Comparison of ENCODE assay signal across 9 cellular contexts in the genomic region with DNA sequence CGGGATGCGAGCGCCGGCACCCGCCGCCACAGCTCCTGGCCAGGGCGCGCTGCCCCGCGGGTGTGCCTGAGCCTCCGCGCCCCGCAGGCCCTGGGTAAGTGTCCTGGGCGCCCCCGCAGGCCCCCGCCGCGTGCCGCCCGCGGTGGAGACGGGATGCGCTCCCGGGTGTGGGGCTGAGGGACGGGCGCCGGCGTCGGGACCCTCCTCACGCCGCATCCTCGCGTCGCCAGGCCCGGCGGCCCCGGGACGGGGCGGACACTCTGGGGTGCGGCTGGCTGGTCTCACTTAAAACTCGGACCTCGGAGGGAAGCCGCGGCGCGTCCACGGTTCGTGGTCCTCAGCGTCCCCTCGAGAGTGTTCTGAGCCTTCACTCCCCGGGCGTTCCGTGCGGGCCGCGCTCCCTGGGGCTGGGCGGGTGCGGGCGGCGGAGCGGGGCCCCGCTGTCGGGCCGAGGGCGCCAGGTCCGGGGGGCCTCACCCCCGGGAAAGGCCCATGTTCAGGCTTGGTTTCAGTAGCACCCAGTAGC. TPM values are rescaled to one million over a fixed set of nuclear protein-coding genes. Genes with fewer than 3 reads are reported as not detected.
DNase-seq lines count a peak whose midpoint lies in the region; ATAC-seq, FAIRE-seq and TF ChIP-seq lines count a peak whose summit lies in the region.
"Had no signal": no experiment of that assay in that cellular context is flagged by ENCODE, and none has a peak within 500 bp of the region (broad histone marks: within the 10 kb centered on the region; RNA-seq: fewer than 3 reads in every experiment).

No MANE protein-coding gene starts in this region.

- H3K4me3 ChIP-seq in GM12864 (ENCODE audit: low read depth, low read length): peak overlapping the region; percentile 78
- peak overlapping the region; percentile 75 for H3K4me3 ChIP-seq in GM23338
- H3K4me3 ChIP-seq in lower lobe of right lung: peak overlapping the region; percentile 68

- H2AFZ ChIP-seq in GM23338: peak overlapping the region; percentile 91

- CTCF ChIA-PET in activated CD4-positive, alpha-beta memory T cell treated with anti-CD3 and anti-CD28 coated beads, Interleukin-2, amount 10 ng/mL, durations not matched to agents 7 days and 5 days (lab: Charles Lee): interaction anchor here (1.0 to 1.7 kb wide), 3 partner anchors 9 to 42 kb away, joined by 4 to 6 read pairs (median 4); no protein-coding TSS in a partner anchor

- H3K27ac Mint-ChIP-seq in GM23338: no peak overlapping the region
- H3K27ac Mint-ChIP-seq in activated CD4-positive, alpha-beta memory T cell treated with anti-CD3 and anti-CD28 coated beads, Interleukin-2, amount 10 ng/mL, durations not matched to agents 7 days and 5 days: no peak overlapping the region
- H3K27ac Mint-ChIP-seq: nephron had no signal

- intact Hi-C loops in lower lobe of right lung (cut with DNase I): no loop called here

- H3K4me1 Mint-ChIP-seq in GM23338: peaks cover 10% of the 10 kb centered on the region
- H3K4me1 Mint-ChIP-seq in activated CD4-positive, alpha-beta memory T cell treated with anti-CD3 and anti-CD28 coated beads, Interleukin-2, amount 10 ng/mL, durations not matched to agents 7 days and 5 days: peaks cover 30% of the 10 kb centered on the region
- H3K4me1 Mint-ChIP-seq: nephron had no signal

- no peaks in the 10 kb centered on the region for H3K36me3 Mint-ChIP-seq in GM23338 (ENCODE audit: low read depth)
- H3K36me3 Mint-ChIP-seq in activated CD4-positive, alpha-beta memory T cell treated with anti-CD3 and anti-CD28 coated beads, Interleukin-2, amount 10 ng/mL, durations not matched to agents 7 days and 5 days (ENCODE audit: low read depth): peaks cover 23% of the 10 kb centered on the region

- peaks cover 7% of the 10 kb centered on the region; the same call in 1 of the 2 replicates for H3F3A ChIP-seq in GM23338 (replicated peaks; ENCODE audit: low read depth)

- no peaks in the 10 kb centered on the region for H3K79me2 ChIP-seq in GM23338 (replicated peaks; ENCODE audit: insufficient read depth)

- no peak for FAIRE-seq in RCC 7860 (lab: Jason Lieb, UNC)

- peak overlapping the region; percentile 95 for H3K4me2 ChIP-seq in GM23338

- peaks cover 5% of the 10 kb centered on the region; the same call in 1 of the 2 replicates for H4K20me1 ChIP-seq in GM23338 (replicated peaks; ENCODE audit: insufficient read depth)

- H3K27me3 Mint-ChIP-seq in GM23338 (ENCODE audit: insufficient read depth, low read depth, poor library complexity): peaks cover 53% of the 10 kb centered on the region
- H3K27me3 Mint-ChIP-seq in activated CD4-positive, alpha-beta memory T cell treated with anti-CD3 and anti-CD28 coated beads, Interleukin-2, amount 10 ng/mL, durations not matched to agents 7 days and 5 days: peaks cover 18% of the 10 kb centered on the region

- peaks cover 4% of the 10 kb centered on the region; the same call in 1 of the 3 replicates for H3K9me3 Mint-ChIP-seq in GM23338
- H3K9me3 Mint-ChIP-seq in activated CD4-positive, alpha-beta memory T cell treated with anti-CD3 and anti-CD28 coated beads, Interleukin-2, amount 10 ng/mL, durations not matched to agents 7 days and 5 days: no peaks in the 10 kb centered on the region
- H3K9me3 Mint-ChIP-seq: nephron had no signal

- H3K27ac ChIP-seq in GM23338 (ENCODE audit: low read depth) (no peak overlapping the region), lower lobe of right lung (peak overlapping the region; percentile 26)

- TF ChIP-seq CTCF in GM12864 (IDR thresholded peaks at IDR 0.05; ENCODE audit: low read depth, low read length, missing control alignments) (no peak), GM23338 (conservative IDR thresholded peaks at IDR 0.05; ENCODE audit: low read depth in 2 of 2) (no peak), lower lobe of right lung (IDR thresholded peaks at IDR 0.05) (no peak)

- H3K27me3 ChIP-seq in GM23338 (ENCODE audit: insufficient read depth) (peaks cover 61% of the 10 kb centered on the region), lower lobe of right lung (ENCODE audit: low read depth) (peaks cover 29% of the 10 kb centered on the region)

- peak overlapping the region; percentile 51; the same call in 2 of the 3 replicates for H3K4me3 Mint-ChIP-seq in GM23338
- peak overlapping the region; percentile 68 for H3K4me3 Mint-ChIP-seq in activated CD4-positive, alpha-beta memory T cell treated with anti-CD3 and anti-CD28 coated beads, Interleukin-2, amount 10 ng/mL, durations not matched to agents 7 days and 5 days

- POLR2A ChIA-PET in activated CD4-positive, alpha-beta memory T cell treated with anti-CD3 and anti-CD28 coated beads, Interleukin-2, amount 10 ng/mL, durations not matched to agents 7 days and 5 days (lab: Charles Lee): interaction anchor here (1.0 to 2.4 kb wide), 9 partner anchors 10 to 134 kb away, joined by 3 to 8 read pairs (median 6); partner anchors contain the start of genes EXOC3 and PDCD6

- H3K9me2 ChIP-seq in GM23338 (ENCODE audit: insufficient read depth): no peaks in the 10 kb centered on the region

- no peaks in the 10 kb centered on the region for H3K9me3 ChIP-seq in lower lobe of right lung

- H3K4me1 ChIP-seq in GM23338 (ENCODE audit: insufficient read depth) (no peaks in the 10 kb centered on the region), lower lobe of right lung (peaks cover 24% of the 10 kb centered on the region)

- ATAC-seq in GM23338 (peak; percentile 3; the same call in 2 of the 3 replicates), lower lobe of right lung (peak; percentile 3 to 10)

- DNase-seq in GM12864 (ENCODE audit: low read depth) (no peak), GM23338 (ENCODE audit: low spot score) (peak; percentile 14), lower lobe of right lung (no peak), 8988T (no peak), RCC 7860 (ENCODE audit: low spot score) (no peak)
- no peak for DNase-seq in activated CD4-positive, alpha-beta memory T cell treated with anti-CD3 and anti-CD28 coated beads, Interleukin-2, amount 10 ng/mL, durations not matched to agents 7 days and 5 days
- no peak for DNase-seq in stimulated activated naive CD4-positive, alpha-beta T cell (lab: John Stamatoyannopoulos, UW)
- no peak for DNase-seq in activated CD8-positive, alpha-beta memory T cell treated with anti-CD3 and anti-CD28 coated beads for 24 hours

- H3K36me3 ChIP-seq in GM23338 (ENCODE audit: insufficient read depth) (no peaks in the 10 kb centered on the region), lower lobe of right lung (no peaks in the 10 kb centered on the region)

TF ChIP-seq in GM23338, 12 proteins besides CTCF, POLR2A, EP300 and RAD21:
- TF ChIP-seq STAT1 (IDR thresholded peaks at IDR 0.05; ENCODE audit: unreplicated experiment) (no peak), NANOG (IDR thresholded peaks at IDR 0.05; ENCODE audit: borderline replicate concordance) (no peak), ETS1 (IDR thresholded peaks at IDR 0.05) (no peak), EZH2phosphoT487 (IDR thresholded peaks at IDR 0.05; ENCODE audit: unreplicated experiment) (no peak), POLR2AphosphoS5 (IDR thresholded peaks at IDR 0.05; ENCODE audit: low read depth) (no peak), EZH2 (IDR thresholded peaks at IDR 0.05; ENCODE audit: low read depth, unreplicated experiment) (peak; percentile 64)
- TF ChIP-seq, protein P1, sequence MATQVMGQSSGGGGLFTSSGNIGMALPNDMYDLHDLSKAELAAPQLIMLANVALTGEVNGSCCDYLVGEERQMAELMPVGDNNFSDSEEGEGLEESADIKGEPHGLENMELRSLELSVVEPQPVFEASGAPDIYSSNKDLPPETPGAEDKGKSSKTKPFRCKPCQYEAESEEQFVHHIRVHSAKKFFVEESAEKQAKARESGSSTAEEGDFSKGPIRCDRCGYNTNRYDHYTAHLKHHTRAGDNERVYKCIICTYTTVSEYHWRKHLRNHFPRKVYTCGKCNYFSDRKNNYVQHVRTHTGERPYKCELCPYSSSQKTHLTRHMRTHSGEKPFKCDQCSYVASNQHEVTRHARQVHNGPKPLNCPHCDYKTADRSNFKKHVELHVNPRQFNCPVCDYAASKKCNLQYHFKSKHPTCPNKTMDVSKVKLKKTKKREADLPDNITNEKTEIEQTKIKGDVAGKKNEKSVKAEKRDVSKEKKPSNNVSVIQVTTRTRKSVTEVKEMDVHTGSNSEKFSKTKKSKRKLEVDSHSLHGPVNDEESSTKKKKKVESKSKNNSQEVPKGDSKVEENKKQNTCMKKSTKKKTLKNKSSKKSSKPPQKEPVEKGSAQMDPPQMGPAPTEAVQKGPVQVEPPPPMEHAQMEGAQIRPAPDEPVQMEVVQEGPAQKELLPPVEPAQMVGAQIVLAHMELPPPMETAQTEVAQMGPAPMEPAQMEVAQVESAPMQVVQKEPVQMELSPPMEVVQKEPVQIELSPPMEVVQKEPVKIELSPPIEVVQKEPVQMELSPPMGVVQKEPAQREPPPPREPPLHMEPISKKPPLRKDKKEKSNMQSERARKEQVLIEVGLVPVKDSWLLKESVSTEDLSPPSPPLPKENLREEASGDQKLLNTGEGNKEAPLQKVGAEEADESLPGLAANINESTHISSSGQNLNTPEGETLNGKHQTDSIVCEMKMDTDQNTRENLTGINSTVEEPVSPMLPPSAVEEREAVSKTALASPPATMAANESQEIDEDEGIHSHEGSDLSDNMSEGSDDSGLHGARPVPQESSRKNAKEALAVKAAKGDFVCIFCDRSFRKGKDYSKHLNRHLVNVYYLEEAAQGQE (IDR thresholded peaks at IDR 0.05; ENCODE audit: unreplicated experiment): no peak

RNA-seq across cellular contexts. Expression of gene AHRR, which starts 0.3 kb away (rescaled TPM):
- total RNA-seq in GM23338 (2014; rRNA removed; shearing (Covaris generic)): 0.97 and 1.8 TPM in 2 replicates
- polyA plus RNA-seq in GM23338 (2016; fragmentation: Nextera tagmentation; extraction: Ambion mirVana): 0.27 and 0.61 TPM in 2 replicates
- total RNA-seq in activated CD4-positive, alpha-beta memory T cell treated with anti-CD3 and anti-CD28 coated beads, Interleukin-2, amount 10 ng/mL, durations not matched to agents 7 days and 5 days: 10 to 100 TPM; 23.6 to 24.6 TPM
- 8.4 TPM for total RNA-seq in lower lobe of right lung

RNA-seq across cellular contexts. Expression of gene PDCD6, which starts 50.3 kb away (rescaled TPM):
- 80.6 and 80.9 TPM in 2 replicates for total RNA-seq in GM23338 (2014; rRNA removed; shearing (Covaris generic))
- 127 and 129 TPM in 2 replicates for polyA plus RNA-seq in GM23338 (2016; fragmentation: Nextera tagmentation; extraction: Ambion mirVana)
- 10 to 100 TPM; 85.3 to 90.4 TPM for total RNA-seq in activated CD4-positive, alpha-beta memory T cell treated with anti-CD3 and anti-CD28 coated beads, Interleukin-2, amount 10 ng/mL, durations not matched to agents 7 days and 5 days
- 75.9 TPM for total RNA-seq in lower lobe of right lung
